ENCODE assay signal across 14 cellular contexts in the genomic region with DNA sequence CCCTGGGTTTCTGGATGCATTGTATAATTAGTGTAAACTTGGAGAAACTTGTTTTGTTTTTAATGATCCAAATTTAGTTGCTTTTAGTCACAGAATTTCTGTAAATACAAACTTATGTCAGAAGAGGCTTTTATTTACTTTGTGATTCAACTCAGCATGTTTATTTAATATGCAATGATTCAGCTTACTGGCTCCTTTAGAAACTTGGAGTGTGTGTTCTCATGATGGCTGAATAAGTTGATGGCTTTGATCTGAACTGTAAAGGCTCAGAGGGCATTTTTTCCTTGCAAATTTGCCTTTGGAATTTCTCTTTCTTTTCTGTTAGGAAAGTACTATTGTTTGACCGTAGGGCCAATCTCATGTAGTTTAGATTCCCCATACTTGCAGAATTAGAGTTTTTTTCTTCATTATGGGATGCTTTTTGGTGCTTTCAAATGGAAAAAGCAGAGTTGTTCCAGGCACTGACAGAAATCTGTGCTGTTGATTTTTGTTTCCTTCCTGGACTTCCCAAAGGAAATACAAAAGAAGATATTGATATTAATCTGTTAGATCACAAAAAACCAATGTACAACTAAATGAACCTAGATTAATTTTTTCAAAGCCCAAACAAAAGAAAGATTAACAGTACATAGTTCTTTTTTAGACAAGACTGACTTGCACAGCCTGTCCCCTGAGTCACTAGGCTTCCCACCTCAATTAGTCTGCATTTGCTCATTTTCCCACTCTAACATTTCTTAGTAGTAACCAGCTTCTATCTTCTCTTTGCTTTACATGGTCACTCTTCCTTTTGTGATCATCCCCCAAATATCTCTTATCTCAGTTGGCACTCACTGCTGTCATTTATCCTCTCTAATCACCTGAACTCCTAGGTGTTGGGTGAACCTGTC.
DNase-seq lines count a peak whose midpoint lies in the region; FAIRE-seq and TF ChIP-seq lines count a peak whose summit lies in the region.
"Had no signal": no experiment of that assay in that cellular context is flagged by ENCODE, and none has a peak within 500 bp of the region (broad histone marks: within the 10 kb centered on the region; RNA-seq: fewer than 3 reads in every experiment).

No MANE protein-coding gene starts in this region.

- H3K36me3 ChIP-seq in mesodermal cell (ENCODE audit: control insufficient read depth, insufficient read depth, low read length): no peaks in the 10 kb centered on the region
- H3K36me3 ChIP-seq: Peyer's patch, thoracic aorta had no signal

- H3K9me3 ChIP-seq in mesodermal cell (ENCODE audit: control insufficient read depth, low read length): no peaks in the 10 kb centered on the region
- H3K9me3 ChIP-seq: Peyer's patch, thoracic aorta had no signal

- H3K27me3 Mint-ChIP-seq in activated naive CD4-positive, alpha-beta T cell treated with anti-CD3 and anti-CD28 coated beads, Interleukin-2, amount 10 ng/mL, durations not matched to agents 7 days and 5 days: peaks cover 20% of the 10 kb centered on the region

- H3K4me1 ChIP-seq in mesodermal cell (ENCODE audit: control insufficient read depth, insufficient read depth, low read length, poor library complexity, severe bottlenecking): peaks cover 11% of the 10 kb centered on the region

- no peak for FAIRE-seq in GM19239 (lab: Jason Lieb, UNC)

- H3K36me3 Mint-ChIP-seq in activated naive CD4-positive, alpha-beta T cell treated with anti-CD3 and anti-CD28 coated beads, Interleukin-2, amount 10 ng/mL, durations not matched to agents 7 days and 5 days: no peaks in the 10 kb centered on the region

- H3K27ac Mint-ChIP-seq in activated naive CD4-positive, alpha-beta T cell treated with anti-CD3 and anti-CD28 coated beads, Interleukin-2, amount 10 ng/mL, durations not matched to agents 7 days and 5 days: no peak overlapping the region
- H3K27ac Mint-ChIP-seq: endodermal cell had no signal

- peak overlapping the region; percentile 1 for H3K27ac ChIP-seq in mesodermal cell (ENCODE audit: low read depth, low read length, severe bottlenecking)
- H3K27ac ChIP-seq: Peyer's patch, thoracic aorta had no signal

- H3K9me3 Mint-ChIP-seq in activated naive CD4-positive, alpha-beta T cell treated with anti-CD3 and anti-CD28 coated beads, Interleukin-2, amount 10 ng/mL, durations not matched to agents 7 days and 5 days: no peaks in the 10 kb centered on the region
- H3K9me3 Mint-ChIP-seq: endodermal cell had no signal

- H3K4me1 Mint-ChIP-seq in activated naive CD4-positive, alpha-beta T cell treated with anti-CD3 and anti-CD28 coated beads, Interleukin-2, amount 10 ng/mL, durations not matched to agents 7 days and 5 days: peaks cover 19% of the 10 kb centered on the region

- no peak overlapping the region for H3K4me3 ChIP-seq in epithelial cell of proximal tubule (ENCODE audit: low read depth, low read length)
- no peak overlapping the region for H3K4me3 ChIP-seq in mesodermal cell (ENCODE audit: extremely low read depth, insufficient read depth, low read length, poor library complexity, severe bottlenecking)
- H3K4me3 ChIP-seq: Peyer's patch, thoracic aorta had no signal

- DNase-seq in AG20443 (ENCODE audit: low spot score): peak; percentile 29
- peak; percentile 88 for DNase-seq in M059J (ENCODE audit: low read depth)
- DNase-seq in epithelial cell of proximal tubule (ENCODE audit: low read depth): peak; percentile 43
- no peak for DNase-seq in GM19239 (ENCODE audit: insufficient read length, low spot score)
- DNase-seq in NCI-H1417 treated with DMSO at 0.1 percent for 48 hours (lab: John Stamatoyannopoulos, UW): no peak
- DNase-seq in activated naive CD4-positive, alpha-beta T cell treated with anti-CD3 and anti-CD28 coated beads, Interleukin-2, amount 10 ng/mL, durations not matched to agents 7 days and 5 days: no peak
- DNase-seq in hippocampal formation (lab: John Stamatoyannopoulos, UW): no peak
- DNase-seq: activated CD4-positive, CD25-positive, alpha-beta regulatory T cell treated with anti-CD3 and anti-CD28 coated beads, Interleukin-2, amount 50 U/mL, for 72 hours; activated naive CD4-positive, alpha-beta T cell; endodermal cell; NCI-H146; Peyer's patch had no signal

- no peak for TF ChIP-seq CTCF in epithelial cell of proximal tubule (conservative IDR thresholded peaks at IDR 0.05; ENCODE audit: low read depth, low read length)

- WGBS in mesodermal cell (ENCODE audit: insufficient coverage in 2 of 2), 2 experiments: no CpG with 5 or more reads among the region's 1 CpG

- H3K4me3 Mint-ChIP-seq in activated naive CD4-positive, alpha-beta T cell treated with anti-CD3 and anti-CD28 coated beads, Interleukin-2, amount 10 ng/mL, durations not matched to agents 7 days and 5 days: no peak overlapping the region
- H3K4me3 Mint-ChIP-seq: endodermal cell had no signal

- CTCF ChIA-PET in activated naive CD4-positive, alpha-beta T cell treated with anti-CD3 and anti-CD28 coated beads, Interleukin-2, amount 10 ng/mL, durations not matched to agents 7 days and 5 days (lab: Charles Lee): interaction anchor here (2.2 kb wide), 1 partner anchor 328 kb away, joined by 6 read pairs; no protein-coding TSS in a partner anchor

Comparison
In these comparisons a context has a peak if more than half of its experiments do, and no peak if none do; other contexts are left out.
1. DNase-seq: peak in AG20443 (single experiment), M059J (single experiment) and epithelial cell of proximal tubule (single experiment); none in GM19239 (single experiment), NCI-H1417 treated with DMSO at 0.1 percent for 48 hours (single experiment), activated naive CD4-positive, alpha-beta T cell treated with anti-CD3 and anti-CD28 coated beads, Interleukin-2, amount 10 ng/mL, durations not matched to agents 7 days and 5 days (single experiment) and hippocampal formation (0 of 2).